Comparison of ENCODE assay signal across 8 cellular contexts in genomic region chr17:43900858-43901754, GRCh38. TPM values are rescaled to one million over a fixed set of nuclear protein-coding genes. Genes with fewer than 3 reads are reported as not detected.
A peak's percentile ranks its signal among the peaks of the same experiment; 100 is the strongest.
DNase-seq lines count a peak whose midpoint lies in the region; ATAC-seq and TF ChIP-seq lines count a peak whose summit lies in the region.

No MANE protein-coding gene starts in this region.

- 11 to 28% methylated on average over 9 to 13 of the region's 13 CpGs for WGBS in endodermal cell (ENCODE audit: insufficient coverage in 1 of 2, insufficient read length in 1 of 2), 2 experiments
- 34 to 38% methylated on average over 13 of the region's 13 CpGs for WGBS in lower leg skin, 2 donors

- TF ChIP-seq POLR2A in lower leg skin (IDR thresholded peaks at IDR 0.05), result no peak

- no peak overlapping the region for H3K27ac Mint-ChIP-seq in endodermal cell

- TF ChIP-seq CTCF in endodermal cell (conservative IDR thresholded peaks at IDR 0.05) (peak; percentile 15), parathyroid adenoma (IDR thresholded peaks at IDR 0.05) (no peak), lower leg skin (IDR thresholded peaks at IDR 0.05) (no peak)

- peak overlapping the region; percentile 63 for H3K4me2 ChIP-seq in parathyroid adenoma (ENCODE audit: low read length)

- H3K4me1 Mint-ChIP-seq in endodermal cell, result peaks cover 13% of the 10 kb centered on the region

- peaks cover 33% of the 10 kb centered on the region for H3K79me2 ChIP-seq in parathyroid adenoma

- H3K9me3 ChIP-seq in endodermal cell (ENCODE audit: control insufficient read depth, low read length) (no peaks in the 10 kb centered on the region), parathyroid adenoma (ENCODE audit: control insufficient read depth, low read length) (no peaks in the 10 kb centered on the region)

- H3K27me3 ChIP-seq in endodermal cell (ENCODE audit: control insufficient read depth, insufficient read depth, low read length, poor library complexity, severe bottlenecking) (peaks cover 36% of the 10 kb centered on the region), parathyroid adenoma (ENCODE audit: control insufficient read depth, insufficient read depth, low read length) (no peaks in the 10 kb centered on the region)

- H3K27ac ChIP-seq in endodermal cell (ENCODE audit: low read depth, low read length) (no peak overlapping the region), parathyroid adenoma (no peak overlapping the region)

- H3K36me3 ChIP-seq in endodermal cell (ENCODE audit: control insufficient read depth, insufficient read depth, low read length), result no peaks in the 10 kb centered on the region
- H3K36me3 ChIP-seq in parathyroid adenoma (ENCODE audit: control insufficient read depth, insufficient read depth, low read length), result no peaks in the 10 kb centered on the region

- peaks cover 40% of the 10 kb centered on the region for H3K27me3 Mint-ChIP-seq in endodermal cell (ENCODE audit: insufficient read depth)

- no peaks in the 10 kb centered on the region for H3K9me3 Mint-ChIP-seq in endodermal cell

- DNase-seq in G401 (ENCODE audit: low spot score) (peak; percentile 26), NCI-H2227 treated with DMSO at 0.1 percent for 48 hours (lab: John Stamatoyannopoulos, UW) (peak; percentile 43), endodermal cell (peak; percentile 72), lower leg skin (ENCODE audit: low spot score in 2 of 2) (no peak), Ammon's horn (ENCODE audit: low spot score) (no peak)

- H3K4me3 ChIP-seq in endodermal cell (ENCODE audit: low read length), result peak overlapping the region; percentile 79
- H3K4me3 ChIP-seq in parathyroid adenoma (ENCODE audit: low read depth, low read length), result peak overlapping the region; percentile 40
- no peak overlapping the region for H3K4me3 ChIP-seq in lower leg skin (ENCODE audit: low read depth, poor library complexity, severe bottlenecking)

- intact Hi-C loops in lower leg skin (cut with DNase I; ENCODE audit: low total_unique reads), result no loop called here

- H2AFZ ChIP-seq in parathyroid adenoma, result peak overlapping the region; percentile 76

- H3K4me3 Mint-ChIP-seq in endodermal cell, result peak overlapping the region; percentile 64

- H3K36me3 Mint-ChIP-seq in endodermal cell (ENCODE audit: low read depth), result no peaks in the 10 kb centered on the region

- H3K9ac ChIP-seq in endodermal cell (ENCODE audit: extremely low read depth, low read length, poor library complexity, severe bottlenecking) (no peak overlapping the region), parathyroid adenoma (no peak overlapping the region)

- in situ Hi-C loops in G401 (cut with HindIII; ENCODE audit: low sequenced_read_pairs), result no loop called here

- no peak for ATAC-seq in GM19328 (IDR thresholded peaks at IDR 0.05; ENCODE audit: unreplicated experiment)
- ATAC-seq in HG02885 (IDR thresholded peaks at IDR 0.05; ENCODE audit: poor library complexity, unreplicated experiment), result no peak

- H3K4me1 ChIP-seq in endodermal cell (ENCODE audit: control insufficient read depth, insufficient read depth, low read length) (no peaks in the 10 kb centered on the region), parathyroid adenoma (peaks cover 19% of the 10 kb centered on the region)

RNA-seq across cellular contexts. Expression of gene MPP2, which starts 6.2 kb away (rescaled TPM):
- total RNA-seq in G401 (2014; rRNA removed; shearing (Covaris generic)), result 58.8 and 82.5 TPM in 2 replicates
- total RNA-seq in endodermal cell (10 to 100 TPM; 16.2 to 18.3 TPM), lower leg skin (10 to 100 TPM in 1 of 4 donors, 1 to 10 TPM in 2, under 1 TPM in 1; 0.42 to 10.7 (median 3.7) TPM)
- polyA plus RNA-seq in endodermal cell (2013, experiment 1 of 2), result 19.7 TPM
- polyA plus RNA-seq in endodermal cell (2013, experiment 2 of 2), result 18.1 TPM

RNA-seq across cellular contexts. Expression of gene PPY, which starts 41.2 kb away (rescaled TPM):
- not detected in 2 replicates for total RNA-seq in G401 (2014; rRNA removed; shearing (Covaris generic))
- total RNA-seq in endodermal cell, result not detected
- polyA plus RNA-seq in endodermal cell (2013, experiment 1 of 2), result not detected
- polyA plus RNA-seq in endodermal cell (2013, experiment 2 of 2), result not detected
- not detected for total RNA-seq in lower leg skin

RNA-seq across cellular contexts. Expression of gene PYY, which starts 52.6 kb away (rescaled TPM):
- total RNA-seq in G401 (2014; rRNA removed; shearing (Covaris generic)), result not detected in 2 replicates
- 1 to 10 TPM; 1.3 to 1.4 TPM for total RNA-seq in endodermal cell
- polyA plus RNA-seq in endodermal cell (2013, experiment 1 of 2), result not detected
- polyA plus RNA-seq in endodermal cell (2013, experiment 2 of 2), result not detected
- not detected for total RNA-seq in lower leg skin

RNA-seq across cellular contexts. Expression of gene CD300LG, which starts 54.1 kb away (rescaled TPM):
- 0.31 TPM in 1 of 2 replicates, not detected in the other for total RNA-seq in G401 (2014; rRNA removed; shearing (Covaris generic))
- total RNA-seq in endodermal cell (not detected), lower leg skin (1 to 10 TPM; 6.2 to 9.7 (median 9.0) TPM)
- polyA plus RNA-seq in endodermal cell (2013, experiment 1 of 2), result not detected
- not detected for polyA plus RNA-seq in endodermal cell (2013, experiment 2 of 2)

Comparison
In these comparisons a context has a peak if more than half of its experiments do, and no peak if none do; other contexts are left out.
1. DNase-seq: peak in G401 (single experiment), NCI-H2227 treated with DMSO at 0.1 percent for 48 hours (single experiment) and endodermal cell (single experiment); none in lower leg skin (0 of 2) and Ammon's horn (single experiment).